Comparison of ENCODE assay signal across 1 cellular context in genomic region chr6:135935951-135936601, GRCh38.
TF ChIP-seq lines count a peak whose summit lies in the region.

No MANE protein-coding gene starts in this region.

TF ChIP-seq in H1, 55 proteins besides CTCF, POLR2A, EP300 and RAD21:
- TF ChIP-seq RBBP5 (IDR thresholded peaks at IDR 0.05; ENCODE audit: borderline replicate concordance, low read depth, low read length): no peak
- no peak for TF ChIP-seq TBP (IDR thresholded peaks at IDR 0.05; ENCODE audit: low read depth, low read length)
- no peak for TF ChIP-seq CREB1 (IDR thresholded peaks at IDR 0.05)
- TF ChIP-seq RNF2 (IDR thresholded peaks at IDR 0.05; ENCODE audit: borderline replicate concordance, low read depth, low read length, missing control alignments, poor library complexity, severe bottlenecking): no peak
- TF ChIP-seq E2F6 (IDR thresholded peaks at IDR 0.05): no peak
- no peak for TF ChIP-seq SUZ12 (IDR thresholded peaks at IDR 0.05; ENCODE audit: low read length)
- no peak for TF ChIP-seq SAP30 (IDR thresholded peaks at IDR 0.05; ENCODE audit: insufficient read depth, insufficient replicate concordance, low read length)
- TF ChIP-seq GTF2F1 (IDR thresholded peaks at IDR 0.05; ENCODE audit: borderline replicate concordance, low read depth, low read length): no peak
